ENCODE assay signal across 25 cellular contexts in genomic region chr11:126496576-126497403, GRCh38.
"Had no signal": no experiment of that assay in that cellular context is flagged by ENCODE, and none has a peak within 500 bp of the region (broad histone marks: within the 10 kb centered on the region; RNA-seq: fewer than 3 reads in every experiment).

No MANE protein-coding gene starts in this region.

- H3K4me1 ChIP-seq: breast epithelium, heart right ventricle, lower lobe of right lung, thyroid gland had no signal

- H3K27me3 ChIP-seq: breast epithelium, thyroid gland had no signal

- H3K27ac ChIP-seq: breast epithelium, heart right ventricle, lower lobe of right lung, thyroid gland, WERI-Rb-1 had no signal

- H3K9me3 ChIP-seq: breast epithelium, heart right ventricle, lower lobe of right lung, thyroid gland had no signal

- H3K36me3 Mint-ChIP-seq: activated naive CD8-positive, alpha-beta T cell treated with anti-CD3 and anti-CD28 coated beads for 36 hours; mesothelial cell of epicardium; natural killer cell treated with Interleukin-12 subunit alpha and Interleukin-12 subunit beta and Interleukin-15 and Interleukin-18, amount 100 ng/mL, for 72 hours; T-cell had no signal

- H3K4me3 Mint-ChIP-seq: activated CD8-positive, alpha-beta T cell treated with anti-CD3 and anti-CD28 coated beads, Interleukin-2, amount 10 ng/mL, durations not matched to agents 7 days and 5 days; activated naive CD8-positive, alpha-beta T cell treated with anti-CD3 and anti-CD28 coated beads for 36 hours; activated T-helper 17 cell treated with anti-CD3 and anti-CD28 coated beads, Interleukin-2, amount 50 U/mL, for 72 hours; mesothelial cell of epicardium; natural killer cell treated with Interleukin-12 subunit alpha and Interleukin-12 subunit beta and Interleukin-15 and Interleukin-18, amount 100 ng/mL, for 72 hours; T-cell had no signal

- H3K4me3 ChIP-seq: breast epithelium, heart right ventricle, lower lobe of right lung, thyroid gland had no signal

- DNase-seq: activated CD4-positive, alpha-beta T cell treated with anti-CD3 and anti-CD28 coated beads, Interleukin-2, amount 50 U/mL, for 1 hour; activated CD4-positive, CD25-positive, alpha-beta regulatory T cell treated with anti-CD3 and anti-CD28 coated beads, Interleukin-2, amount 50 U/mL, for 72 hours; activated CD8-positive, alpha-beta T cell treated with anti-CD3 and anti-CD28 coated beads, Interleukin-2, amount 10 ng/mL, durations not matched to agents 7 days and 5 days; activated naive CD4-positive, alpha-beta T cell treated with Interleukin-2 at 50 U/mL for 16 hours; activated naive CD8-positive, alpha-beta T cell treated with anti-CD3 and anti-CD28 coated beads for 36 hours; activated T-cell treated with anti-CD3 and anti-CD28 coated beads, Interleukin-2, amount 50 U/mL, for 1 hour; cerebellar nuclear complex; cortex of kidney; foreskin fibroblast; heart right ventricle; islet precursor cell; left colon; lower lobe of right lung; occipital lobe; retina; stimulated activated CD4-positive, alpha-beta T cell treated with anti-CD3 and anti-CD28 coated beads, Interleukin-12 subunit alpha, Interleukin-12 subunit beta, amount 100 ng/mL, for 4 hours; stimulated activated CD4-positive, alpha-beta T cell treated with anti-CD3 and anti-CD28 coated beads, Interleukin-4, amount 100 ng/mL, for 4 hours; stimulated activated naive CD8-positive, alpha-beta T cell treated with anti-CD3 and anti-CD28 coated beads, Interleukin-15, Interleukin-2, amounts not matched to agents 100 U/mL and 50 U/mL, for 24 hours; T-cell; thyroid gland; WERI-Rb-1 had no signal

- H3K27ac Mint-ChIP-seq: activated CD8-positive, alpha-beta T cell treated with anti-CD3 and anti-CD28 coated beads, Interleukin-2, amount 10 ng/mL, durations not matched to agents 7 days and 5 days; activated naive CD8-positive, alpha-beta T cell treated with anti-CD3 and anti-CD28 coated beads for 36 hours; activated T-helper 17 cell treated with anti-CD3 and anti-CD28 coated beads, Interleukin-2, amount 50 U/mL, for 72 hours; mesothelial cell of epicardium; natural killer cell treated with Interleukin-12 subunit alpha and Interleukin-12 subunit beta and Interleukin-15 and Interleukin-18, amount 100 ng/mL, for 72 hours; T-cell had no signal

- H3K36me3 ChIP-seq: breast epithelium, heart right ventricle, lower lobe of right lung, thyroid gland, WERI-Rb-1 had no signal

- H3K9me3 Mint-ChIP-seq: activated naive CD8-positive, alpha-beta T cell treated with anti-CD3 and anti-CD28 coated beads for 36 hours; activated T-helper 17 cell treated with anti-CD3 and anti-CD28 coated beads, Interleukin-2, amount 50 U/mL, for 72 hours; mesothelial cell of epicardium; natural killer cell treated with Interleukin-12 subunit alpha and Interleukin-12 subunit beta and Interleukin-15 and Interleukin-18, amount 100 ng/mL, for 72 hours; T-cell had no signal

- H3K4me1 Mint-ChIP-seq: activated naive CD8-positive, alpha-beta T cell treated with anti-CD3 and anti-CD28 coated beads for 36 hours; activated T-helper 17 cell treated with anti-CD3 and anti-CD28 coated beads, Interleukin-2, amount 50 U/mL, for 72 hours; T-cell had no signal

- ATAC-seq: activated CD8-positive, alpha-beta T cell treated with anti-CD3 and anti-CD28 coated beads, Interleukin-2, amount 10 ng/mL, durations not matched to agents 7 days and 5 days; activated T-helper 17 cell treated with anti-CD3 and anti-CD28 coated beads, Interleukin-2, amount 50 U/mL, for 72 hours; left colon; lower lobe of right lung; stimulated activated naive CD8-positive, alpha-beta T cell treated with anti-CD3 and anti-CD28 coated beads, Interleukin-15, Interleukin-2, amounts not matched to agents 100 U/mL and 50 U/mL, for 24 hours; T-cell had no signal
